11 cellular contexts compared by ENCODE assay signal in the genomic region with DNA sequence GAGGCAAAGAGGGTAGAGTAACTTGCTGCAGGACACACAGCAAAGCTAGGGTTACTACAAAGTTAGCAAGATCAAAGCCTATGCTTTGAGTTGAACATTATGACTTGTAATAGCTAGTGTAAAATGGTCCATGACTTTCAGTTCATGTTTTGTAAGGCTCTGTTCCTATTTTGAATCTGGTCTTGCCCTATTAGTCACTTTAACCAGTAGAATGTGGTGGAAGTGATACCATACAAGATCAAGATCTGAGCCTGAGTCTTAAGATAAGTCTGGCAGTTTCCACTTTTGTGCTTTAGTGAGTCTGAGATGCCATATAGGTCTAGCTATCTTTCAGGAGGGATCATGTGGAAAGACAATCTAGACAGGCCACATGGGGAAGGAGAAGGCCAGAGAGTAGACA.
A peak's percentile ranks its signal among the peaks of the same experiment; 100 is the strongest.
DNase-seq lines count a peak whose midpoint lies in the region; ATAC-seq and TF ChIP-seq lines count a peak whose summit lies in the region.
"Had no signal": no experiment of that assay in that cellular context is flagged by ENCODE, and none has a peak within 500 bp of the region (broad histone marks: within the 10 kb centered on the region; RNA-seq: fewer than 3 reads in every experiment).

No MANE protein-coding gene starts in this region.

- TF ChIP-seq CTCF in GM10266 (IDR thresholded peaks at IDR 0.05; ENCODE audit: control insufficient read depth, insufficient read depth, low read depth, missing control alignments): no peak

- DNase-seq in GM10266 (ENCODE audit: extremely low spot score) (peak; percentile 8), NOMO-1 treated with dmso at 0.1 percent for 144 hours (lab: John Stamatoyannopoulos, UW; ENCODE audit: unreplicated experiment) (peak; percentile 55), dedifferentiated amniotic fluid mesenchymal stem cell (ENCODE audit: extremely low spot score) (no peak), anterior cingulate cortex (lab: John Stamatoyannopoulos, UW) (no peak), NCI-H526 treated with DMSO at 0.1 percent for 48 hours (lab: John Stamatoyannopoulos, UW) (no peak)
- DNase-seq: NCI-H1417 treated with DMSO at 0.1 percent for 48 hours, SHP77, upper lobe of left lung had no signal

- ATAC-seq in GM21367 (IDR thresholded peaks at IDR 0.05; ENCODE audit: unreplicated experiment): peak; percentile 78
- ATAC-seq in HG03045 (IDR thresholded peaks at IDR 0.05; ENCODE audit: unreplicated experiment): peak; percentile 98
- ATAC-seq in esophagus mucosa: no peak

Comparison
In these comparisons a context has a peak if more than half of its experiments do, and no peak if none do; other contexts are left out.
1. DNase-seq: peak in GM10266 (single experiment) and NOMO-1 treated with dmso at 0.1 percent for 144 hours (single experiment); none in dedifferentiated amniotic fluid mesenchymal stem cell (single experiment), anterior cingulate cortex (0 of 58) and NCI-H526 treated with DMSO at 0.1 percent for 48 hours (single experiment).